In genomic region chr1:189429610-189430009, GRCh38 we compare ENCODE assay signal across 8 cellular contexts.
DNase-seq lines count a peak whose midpoint lies in the region; ATAC-seq and TF ChIP-seq lines count a peak whose summit lies in the region.

No MANE protein-coding gene starts in this region.

- no peak overlapping the region for H3K4me3 ChIP-seq in cardiac fibroblast (replicated peaks in 1 of 2; ENCODE audit: low read depth in 2 of 2, low read length in 2 of 2)
- H3K4me3 ChIP-seq in psoas muscle, result no peak overlapping the region
- H3K4me3 ChIP-seq in ascending aorta, result no peak overlapping the region

- H3K4me1 Mint-ChIP-seq in activated T-cell treated with anti-CD3 and anti-CD28 coated beads, Interleukin-2, amount 50 U/mL, for 4 hours (ENCODE audit: low read depth), result no peaks in the 10 kb centered on the region

- H3K4me1 ChIP-seq in psoas muscle (no peaks in the 10 kb centered on the region), ascending aorta (no peaks in the 10 kb centered on the region)

- H3K36me3 ChIP-seq in psoas muscle (ENCODE audit: insufficient read depth in 1 of 2, low read depth in 1 of 2), result no peaks in the 10 kb centered on the region
- no peaks in the 10 kb centered on the region for H3K36me3 ChIP-seq in ascending aorta

- H3K27me3 ChIP-seq in psoas muscle (ENCODE audit: insufficient read depth in 3 of 3, low read length in 2 of 3) (no peaks in the 10 kb centered on the region), ascending aorta (no peaks in the 10 kb centered on the region)

- DNase-seq in NCI-H2107 treated with DMSO at 0.1 percent for 48 hours (lab: John Stamatoyannopoulos, UW; ENCODE audit: unreplicated experiment) (peak; percentile 20), NCI-H2107 (lab: John Stamatoyannopoulos, UW) (no peak), NCI-H2081 (lab: John Stamatoyannopoulos, UW) (peak; percentile 74 to 76), cardiac fibroblast (ENCODE audit: low read depth in 2 of 2) (peak; percentile 19 to 61), psoas muscle (no peak), ascending aorta (ENCODE audit: low spot score in 2 of 2) (no peak)
- no peak for DNase-seq in activated T-cell treated with anti-CD3 and anti-CD28 coated beads, Interleukin-2, amount 50 U/mL, for 4 hours

- H3K36me3 Mint-ChIP-seq in activated T-cell treated with anti-CD3 and anti-CD28 coated beads, Interleukin-2, amount 50 U/mL, for 4 hours (ENCODE audit: insufficient read depth), result no peaks in the 10 kb centered on the region

- 38 to 53% (median 46%) methylated on average over 4 of the region's 4 CpGs for WGBS in psoas muscle, 3 donors

- H3K9me3 Mint-ChIP-seq in activated T-cell treated with anti-CD3 and anti-CD28 coated beads, Interleukin-2, amount 50 U/mL, for 4 hours, result peaks cover 12% of the 10 kb centered on the region

- no peak overlapping the region for H3K27ac ChIP-seq in psoas muscle
- no peak overlapping the region for H3K27ac ChIP-seq in ascending aorta

- no peaks in the 10 kb centered on the region for H3K27me3 Mint-ChIP-seq in activated T-cell treated with anti-CD3 and anti-CD28 coated beads, Interleukin-2, amount 50 U/mL, for 4 hours (ENCODE audit: low read depth)

- H3K4me3 Mint-ChIP-seq in activated T-cell treated with anti-CD3 and anti-CD28 coated beads, Interleukin-2, amount 50 U/mL, for 4 hours, result no peak overlapping the region

- no peaks in the 10 kb centered on the region for H3K9me3 ChIP-seq in psoas muscle
- no peaks in the 10 kb centered on the region for H3K9me3 ChIP-seq in ascending aorta

- intact Hi-C loops in psoas muscle (cut with DNase I), result no loop called here
- intact Hi-C loops in ascending aorta (cut with DNase I), result no loop called here

- TF ChIP-seq CTCF in cardiac fibroblast (IDR thresholded peaks at IDR 0.05; ENCODE audit: low read depth, low read length), result peak; percentile 23
- peak; percentile 6 for TF ChIP-seq CTCF in psoas muscle (IDR thresholded peaks at IDR 0.05)
- peak in 1 of 3 experiments; percentile 12 for TF ChIP-seq CTCF in ascending aorta (IDR thresholded peaks at IDR 0.05)

- ATAC-seq in psoas muscle (no peak), HG03045 (IDR thresholded peaks at IDR 0.05; ENCODE audit: unreplicated experiment) (no peak)
- ATAC-seq in activated T-cell treated with anti-CD3 and anti-CD28 coated beads, Interleukin-2, amount 50 U/mL, for 4 hours, result no peak

Comparison
In these comparisons a context has a peak if more than half of its experiments do, and no peak if none do; other contexts are left out.
1. DNase-seq: peak in NCI-H2107 treated with DMSO at 0.1 percent for 48 hours (single experiment), NCI-H2081 (2 of 2) and cardiac fibroblast (2 of 2); none in NCI-H2107 (single experiment), psoas muscle (0 of 2), ascending aorta (0 of 2) and activated T-cell treated with anti-CD3 and anti-CD28 coated beads, Interleukin-2, amount 50 U/mL, for 4 hours (single experiment).